Comparison of ENCODE assay signal across 23 cellular contexts in the genomic region with DNA sequence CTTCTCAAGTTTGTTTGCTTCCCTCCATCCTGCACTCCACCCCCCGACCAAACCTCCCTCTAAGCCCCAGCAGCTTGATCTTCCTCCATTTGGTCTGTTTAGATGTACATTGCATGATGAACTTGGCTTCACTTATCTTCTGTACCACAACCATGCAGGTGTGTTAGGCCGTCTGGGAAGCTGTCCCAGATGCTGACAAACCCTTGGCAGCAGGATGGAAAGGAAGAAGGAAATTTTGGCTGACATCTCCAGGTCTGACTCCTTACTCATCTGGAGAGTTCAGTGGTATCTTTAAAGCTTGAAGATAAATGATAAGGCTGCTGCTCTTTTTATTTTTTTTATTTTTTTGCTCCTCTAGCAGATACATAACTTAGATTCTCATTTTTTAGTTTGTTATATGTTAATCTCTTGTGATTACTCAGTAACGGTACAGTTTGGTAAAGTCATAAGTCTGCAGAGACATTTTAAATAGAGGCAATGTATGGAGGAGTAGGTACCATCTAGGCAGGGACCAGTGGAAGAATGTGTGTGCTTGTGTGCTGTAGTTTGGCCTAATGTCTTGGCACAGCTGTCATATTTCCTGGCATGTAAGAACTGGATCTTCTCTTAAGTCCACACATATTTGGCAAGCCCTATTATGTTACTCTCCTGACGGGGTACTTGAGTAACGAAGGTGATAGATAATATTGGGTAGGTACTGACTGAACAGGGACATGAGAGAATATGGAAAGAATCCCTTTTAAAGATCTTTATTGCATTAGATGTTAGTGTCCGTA.
DNase-seq lines count a peak whose midpoint lies in the region; ATAC-seq, FAIRE-seq and TF ChIP-seq lines count a peak whose summit lies in the region.
"Had no signal": no experiment of that assay in that cellular context is flagged by ENCODE, and none has a peak within 500 bp of the region (broad histone marks: within the 10 kb centered on the region; RNA-seq: fewer than 3 reads in every experiment).

No MANE protein-coding gene starts in this region.

- FAIRE-seq in H54 (lab: Jason Lieb, UNC), result peak; percentile 45
- FAIRE-seq: GM12891, H1 had no signal

- H3K9me2 ChIP-seq in PC-3 (replicated peaks; ENCODE audit: low read length), result no peaks in the 10 kb centered on the region

- H3K4me3 Mint-ChIP-seq in naive thymus-derived CD4-positive, alpha-beta T cell, result peak overlapping the region in 9 of 10 donors; percentile 2 to 71 (median 64)
- H3K4me3 Mint-ChIP-seq: activated CD4-positive, alpha-beta T cell treated with anti-CD3 and anti-CD28 coated beads, Interleukin-2, amount 10 ng/mL, durations not matched to agents 24 days and 14 days; endodermal cell; immature natural killer cell; natural killer cell had no signal

- CTCF ChIA-PET in PC-3 (lab: Charles Lee), result no interaction called here
- CTCF ChIA-PET in naive thymus-derived CD4-positive, alpha-beta T cell (lab: Charles Lee), result no interaction called here

- H4K20me1 ChIP-seq in PC-3 (ENCODE audit: low read length), result no peaks in the 10 kb centered on the region

- H3K36me3 ChIP-seq in PC-3 (ENCODE audit: low read depth, low read length), result no peaks in the 10 kb centered on the region
- no peaks in the 10 kb centered on the region for H3K36me3 ChIP-seq in naive thymus-derived CD4-positive, alpha-beta T cell (ENCODE audit: control insufficient read depth in 2 of 3, insufficient read depth in 3 of 3, low read length in 3 of 3)
- H3K36me3 ChIP-seq: uterus had no signal

- H3K4me3 ChIP-seq in PC-3 (ENCODE audit: low read length), result no peak overlapping the region
- H3K4me3 ChIP-seq in naive thymus-derived CD4-positive, alpha-beta T cell (ENCODE audit: low read length), result no peak overlapping the region
- H3K4me3 ChIP-seq: uterus had no signal

- POLR2A ChIA-PET in PC-3 (lab: Charles Lee; ENCODE audit: unreplicated experiment), result no interaction called here
- POLR2A ChIA-PET in naive thymus-derived CD4-positive, alpha-beta T cell (lab: Charles Lee), result interaction anchor here (1.0 kb wide), 1 partner anchor 9 kb away, joined by 3 read pairs; no protein-coding TSS in a partner anchor

- BruUV-seq in PC-3 (replicated peaks; lab: Mats Ljungman, UMichigan), result no TSS peak

- H3K27ac ChIP-seq in PC-3 (ENCODE audit: low read length), result no peak overlapping the region
- H3K27ac ChIP-seq in naive thymus-derived CD4-positive, alpha-beta T cell (ENCODE audit: low read depth, low read length), result no peak overlapping the region
- H3K27ac ChIP-seq: RWPE1 had no signal

- DNase-seq in NCI-H2171 treated with DMSO at 0.1 percent for 48 hours (lab: John Stamatoyannopoulos, UW), result peak; percentile 37
- no peak for DNase-seq in NCI-H2171 (lab: John Stamatoyannopoulos, UW)
- DNase-seq in H54 (ENCODE audit: insufficient read length, low spot score), result no peak
- no peak for DNase-seq in PC-3
- no peak for DNase-seq in naive thymus-derived CD4-positive, alpha-beta T cell
- DNase-seq in DMS79 (lab: John Stamatoyannopoulos, UW), result no peak
- DNase-seq in posterior cingulate gyrus, result no peak
- no peak for DNase-seq in NCI-H345 treated with DMSO at 0.1 percent for 48 hours (lab: John Stamatoyannopoulos, UW; ENCODE audit: unreplicated experiment)
- DNase-seq: activated CD8-positive, alpha-beta memory T cell treated with anti-CD3 and anti-CD28 coated beads, Interleukin-2, amount 50 U/mL, for 4 hours; activated naive CD4-positive, alpha-beta T cell; C1 segment of cervical spinal cord; endodermal cell; immature natural killer cell; Kasumi-1; mesenchymal stem cell; natural killer cell; NCI-H446 treated with DMSO at 0.1 percent for 48 hours; stimulated activated CD4-positive, alpha-beta T cell treated with anti-CD3 and anti-CD28 coated beads, Interleukin-2, amount 100 ng/mL, for 48 hours had no signal

- ATAC-seq in PC-3, result peak; percentile 11; the same call in 1 of the 2 replicates
- no peak for ATAC-seq in naive thymus-derived CD4-positive, alpha-beta T cell
- ATAC-seq: natural killer cell had no signal

- no peaks in the 10 kb centered on the region for H3K27me3 ChIP-seq in PC-3 (ENCODE audit: low read length)
- H3K27me3 ChIP-seq in naive thymus-derived CD4-positive, alpha-beta T cell (ENCODE audit: control insufficient read depth in 2 of 2, insufficient read depth in 2 of 2, low read length in 2 of 2), result no peaks in the 10 kb centered on the region
- H3K27me3 ChIP-seq: uterus had no signal

- no peaks in the 10 kb centered on the region for H3K9me3 ChIP-seq in PC-3 (ENCODE audit: low read length)
- no peaks in the 10 kb centered on the region for H3K9me3 ChIP-seq in naive thymus-derived CD4-positive, alpha-beta T cell (ENCODE audit: control insufficient read depth in 2 of 3, low read length in 3 of 3)
- H3K9me3 ChIP-seq: uterus had no signal

- H3K9me3 Mint-ChIP-seq in naive thymus-derived CD4-positive, alpha-beta T cell, result no peaks in the 10 kb centered on the region
- H3K9me3 Mint-ChIP-seq: activated CD4-positive, alpha-beta T cell treated with anti-CD3 and anti-CD28 coated beads, Interleukin-2, amount 10 ng/mL, durations not matched to agents 24 days and 14 days; endodermal cell; immature natural killer cell; natural killer cell had no signal

- intact Hi-C loops in PC-3 (cut with micrococcal nuclease), result no loop called here
- intact Hi-C loops in naive thymus-derived CD4-positive, alpha-beta T cell (cut with micrococcal nuclease), result loop anchor here in 1 of 2 donors (1.0 to 10.0 kb wide), 6 partner anchors 9 to 957 kb away; partner anchors contain the start of genes JAK1, PGM1 and RAVER2
- intact Hi-C loops in posterior cingulate gyrus (cut with DNase I), result no loop called here

- peaks cover 0 to 60% (median 0%) of the 10 kb centered on the region in 5 donors for H3K27me3 Mint-ChIP-seq in naive thymus-derived CD4-positive, alpha-beta T cell

- peak overlapping the region in 8 of 9 donors; percentile 38 to 91 (median 75) for H3K27ac Mint-ChIP-seq in naive thymus-derived CD4-positive, alpha-beta T cell
- H3K27ac Mint-ChIP-seq: activated CD4-positive, alpha-beta T cell treated with anti-CD3 and anti-CD28 coated beads, Interleukin-2, amount 10 ng/mL, durations not matched to agents 24 days and 14 days; endodermal cell; immature natural killer cell; natural killer cell had no signal

- no peaks in the 10 kb centered on the region for H3K4me1 ChIP-seq in PC-3 (ENCODE audit: insufficient read depth, low read length)
- H3K4me1 ChIP-seq in naive thymus-derived CD4-positive, alpha-beta T cell (ENCODE audit: control insufficient read depth in 2 of 2, insufficient read depth in 2 of 2, low read length in 2 of 2), result peaks cover 4 to 35% of the 10 kb centered on the region in 2 donors
- H3K4me1 ChIP-seq: uterus had no signal

- H3K79me2 ChIP-seq in PC-3 (ENCODE audit: low read length), result no peaks in the 10 kb centered on the region

- H3K4me2 ChIP-seq in PC-3 (ENCODE audit: low read length), result no peak overlapping the region

- H3F3A ChIP-seq in PC-3 (ENCODE audit: low read length, unreplicated experiment), result no peaks in the 10 kb centered on the region

- no peak for TF ChIP-seq POLR2A in H54 (IDR thresholded peaks at IDR 0.05; ENCODE audit: low read depth, low read length)

- H2AFZ ChIP-seq in PC-3 (ENCODE audit: low read length), result no peak overlapping the region

- no peak for TF ChIP-seq CTCF in PC-3 (conservative IDR thresholded peaks at IDR 0.05; ENCODE audit: low read depth, low read length)

- H3K4me1 Mint-ChIP-seq in naive thymus-derived CD4-positive, alpha-beta T cell, result peaks cover 25 to 99% (median 71%) of the 10 kb centered on the region in 7 donors

- no peak overlapping the region for H3K9ac ChIP-seq in PC-3 (ENCODE audit: low read length)

- H3K36me3 Mint-ChIP-seq in naive thymus-derived CD4-positive, alpha-beta T cell, result peaks cover 0 to 2% (median 0%) of the 10 kb centered on the region in 5 donors
- H3K36me3 Mint-ChIP-seq: immature natural killer cell, natural killer cell had no signal
